In the genomic region with DNA sequence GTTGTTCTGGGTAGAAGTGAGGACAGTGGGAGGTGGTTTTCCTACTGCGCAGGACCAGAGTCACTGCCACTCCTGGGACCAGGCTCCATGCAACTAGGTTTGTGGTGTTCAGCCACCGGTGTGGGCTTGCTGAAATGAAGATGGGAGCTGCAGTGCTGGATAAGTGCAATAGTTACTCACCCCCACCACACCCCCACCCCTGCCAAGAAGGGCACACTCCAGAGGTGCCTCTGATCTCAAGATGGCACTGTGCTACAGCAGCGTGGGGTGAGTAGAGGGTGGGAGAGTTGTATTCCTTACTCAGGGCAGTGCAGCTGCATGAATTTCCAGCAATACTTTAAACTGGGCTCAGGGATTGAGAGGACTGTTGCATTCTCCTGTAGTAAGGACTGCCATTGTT, we compare ENCODE assay signal across 28 cellular contexts.
"Had no signal": no experiment of that assay in that cellular context is flagged by ENCODE, and none has a peak within 500 bp of the region (broad histone marks: within the 10 kb centered on the region; RNA-seq: fewer than 3 reads in every experiment).

No MANE protein-coding gene starts in this region.

- DNase-seq: hippocampal formation; left ventricle myocardium inferior; mesendoderm; naive B cell; natural killer cell; nephron progenitor cell; occipital lobe; retina; stimulated activated CD4-positive, alpha-beta T cell treated with anti-CD3 and anti-CD28 coated beads, Interleukin-12 subunit alpha, Interleukin-12 subunit beta, amount 100 ng/mL, for 4 hours; stimulated activated CD4-positive, alpha-beta T cell treated with anti-CD3 and anti-CD28 coated beads, Interleukin-15, amount 100 ng/mL, for 24 hours; stimulated activated CD4-positive, alpha-beta T cell treated with anti-CD3 and anti-CD28 coated beads, Interleukin-2, amount 100 ng/mL, for 24 hours; stimulated activated CD4-positive, alpha-beta T cell treated with anti-CD3 and anti-CD28 coated beads, Interleukin-4, amount 100 ng/mL, for 1 hour; stimulated activated naive B cell treated with anti-CD40 and anti-IgM and Interleukin-4, amounts not matched to agents 10 μg/mL and 1 μg/mL and 100 μg/mL, for 72 hours; stimulated activated naive CD8-positive, alpha-beta T cell treated with anti-CD3 and anti-CD28 coated beads, Interleukin-15, Interleukin-2, amounts not matched to agents 100 U/mL and 50 U/mL, for 24 hours; stomach; testis; thyroid gland; transverse colon had no signal

- H3K27ac ChIP-seq: left ventricle myocardium inferior, neural progenitor cell, neutrophil, parathyroid adenoma, skin epidermis, stomach, testis, thyroid gland, transverse colon, upper lobe of left lung, vagina had no signal

- FAIRE-seq: keratinocyte had no signal

- H3K27ac Mint-ChIP-seq: mesothelial cell of epicardium; naive B cell; natural killer cell; nephron progenitor cell; stimulated activated naive B cell treated with anti-CD40 and anti-IgM and Interleukin-4, amounts not matched to agents 10 μg/mL and 1 μg/mL and 100 μg/mL, for 72 hours had no signal

- ATAC-seq: natural killer cell; right cardiac atrium; sciatic nerve; stimulated activated naive B cell treated with anti-CD40 and anti-IgM and Interleukin-4, amounts not matched to agents 10 μg/mL and 1 μg/mL and 100 μg/mL, for 72 hours; stimulated activated naive CD8-positive, alpha-beta T cell treated with anti-CD3 and anti-CD28 coated beads, Interleukin-15, Interleukin-2, amounts not matched to agents 100 U/mL and 50 U/mL, for 24 hours had no signal

- H3K9me3 ChIP-seq: neutrophil, stomach, testis, thyroid gland, transverse colon, vagina had no signal

- H3K4me3 ChIP-seq: left ventricle myocardium inferior, neural progenitor cell, skin epidermis, stomach, testis, thyroid gland, transverse colon, upper lobe of left lung, vagina had no signal

- H3K4me2 ChIP-seq: neural progenitor cell had no signal

- H3K27me3 ChIP-seq: neural progenitor cell, neutrophil, stomach, testis, thyroid gland, transverse colon, upper lobe of left lung, vagina had no signal

- H2AFZ ChIP-seq: neural progenitor cell, parathyroid adenoma had no signal

- H3K4me1 ChIP-seq: left ventricle myocardium inferior, neural progenitor cell, parathyroid adenoma, stomach, testis, thyroid gland, transverse colon, upper lobe of left lung, vagina had no signal

- H3K79me2 ChIP-seq: parathyroid adenoma had no signal

- H3K9ac ChIP-seq: neural progenitor cell, parathyroid adenoma had no signal

- H3K4me1 Mint-ChIP-seq: mesothelial cell of epicardium; naive B cell; natural killer cell; nephron progenitor cell; stimulated activated naive B cell treated with anti-CD40 and anti-IgM and Interleukin-4, amounts not matched to agents 10 μg/mL and 1 μg/mL and 100 μg/mL, for 72 hours had no signal

- H3K36me3 ChIP-seq: left ventricle myocardium inferior, neural progenitor cell, neutrophil, stomach, thyroid gland, transverse colon, upper lobe of left lung, vagina had no signal

- H3K4me3 Mint-ChIP-seq: mesothelial cell of epicardium; naive B cell; natural killer cell; nephron progenitor cell; neural progenitor cell; stimulated activated naive B cell treated with anti-CD40 and anti-IgM and Interleukin-4, amounts not matched to agents 10 μg/mL and 1 μg/mL and 100 μg/mL, for 72 hours had no signal

- H3K36me3 Mint-ChIP-seq: stimulated activated naive B cell treated with anti-CD40 and anti-IgM and Interleukin-4, amounts not matched to agents 10 μg/mL and 1 μg/mL and 100 μg/mL, for 72 hours had no signal
